10 cellular contexts compared by ENCODE assay signal in the genomic region with DNA sequence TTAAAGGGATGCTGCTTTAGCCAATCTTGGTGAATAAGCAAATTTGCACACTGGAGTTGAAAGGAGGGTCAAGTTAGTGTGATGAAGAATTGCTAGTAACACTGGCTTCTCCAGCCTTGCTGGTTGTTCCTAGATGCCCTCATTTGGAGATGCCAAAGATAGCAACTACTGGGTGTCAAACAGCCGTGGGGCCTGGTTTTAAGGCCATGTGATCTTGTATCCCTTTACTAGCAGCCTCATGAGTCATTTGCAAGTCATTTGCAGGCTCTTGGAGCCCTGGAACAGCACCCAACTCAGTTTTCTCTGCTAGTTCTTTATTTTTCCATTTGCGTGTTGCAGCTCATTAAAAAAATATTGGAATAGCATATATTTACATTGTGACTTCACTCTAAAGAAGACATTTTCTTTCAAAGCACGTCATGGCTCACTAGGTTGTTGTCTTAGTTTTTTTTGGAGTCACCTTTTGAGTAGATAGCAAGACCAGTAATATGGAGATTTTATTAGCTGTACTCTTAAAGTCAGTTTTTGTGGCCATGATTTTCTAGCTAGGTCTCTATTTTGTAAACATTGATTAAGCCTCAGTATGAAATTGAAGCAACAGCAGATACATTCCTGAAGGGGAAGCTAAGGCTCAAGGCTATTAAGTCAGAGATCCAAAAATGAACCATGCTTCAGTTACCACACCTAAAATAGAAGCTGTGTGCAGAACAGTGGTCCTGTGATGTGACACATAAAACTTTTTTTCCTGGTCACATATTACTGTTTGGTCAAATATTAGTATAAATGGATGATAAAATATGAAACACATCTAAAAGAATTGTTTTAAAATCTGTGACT. TPM values are rescaled to one million over a fixed set of nuclear protein-coding genes. Genes with fewer than 3 reads are reported as not detected.
DNase-seq lines count a peak whose midpoint lies in the region; ATAC-seq lines count a peak whose summit lies in the region.
"Had no signal": no experiment of that assay in that cellular context is flagged by ENCODE, and none has a peak within 500 bp of the region (broad histone marks: within the 10 kb centered on the region; RNA-seq: fewer than 3 reads in every experiment).

No MANE protein-coding gene starts in this region.

- peaks cover 0 to 5% of the 10 kb centered on the region in 2 donors for H3K36me3 ChIP-seq in muscle layer of duodenum (ENCODE audit: control insufficient read depth in 1 of 2, insufficient read depth in 2 of 2, low read length in 2 of 2)

- H3K4me3 ChIP-seq in muscle layer of duodenum (ENCODE audit: low read depth in 1 of 2, low read length in 2 of 2): no peak overlapping the region

- ATAC-seq in GM21447 (IDR thresholded peaks at IDR 0.05; ENCODE audit: unreplicated experiment) (no peak), HG03342 (IDR thresholded peaks at IDR 0.05; ENCODE audit: unreplicated experiment) (no peak), GM21717 (IDR thresholded peaks at IDR 0.05; ENCODE audit: unreplicated experiment) (no peak), GM18870 (IDR thresholded peaks at IDR 0.05; ENCODE audit: unreplicated experiment) (no peak)

- DNase-seq in AG08395 (ENCODE audit: low spot score) (peak; percentile 86), MV-4-11 (lab: John Stamatoyannopoulos, UW) (peak; percentile 35), dermis blood vessel endothelial cell (peak; percentile 28)
- DNase-seq: COR-L47, WERI-Rb-1 had no signal

- no peaks in the 10 kb centered on the region for H3K27me3 ChIP-seq in muscle layer of duodenum (ENCODE audit: low read depth, low read length)

- peaks cover 0 to 9% of the 10 kb centered on the region in 2 donors for H3K4me1 ChIP-seq in muscle layer of duodenum (ENCODE audit: control insufficient read depth in 1 of 2, insufficient read depth in 2 of 2, low read length in 2 of 2)

- peak overlapping the region; percentile 67 for H3K27ac ChIP-seq in muscle layer of duodenum (ENCODE audit: low read length)
- H3K27ac ChIP-seq: WERI-Rb-1 had no signal

- H3K9me3 ChIP-seq in muscle layer of duodenum (ENCODE audit: control insufficient read depth in 1 of 2, low read length in 2 of 2): no peaks in the 10 kb centered on the region

RNA-seq across cellular contexts. Expression of gene LSMEM1, which starts 1.3 kb away (rescaled TPM):
- 0.17 and 1.3 TPM in 2 replicates for total RNA-seq in dermis blood vessel endothelial cell

RNA-seq across cellular contexts. Expression of gene IFRD1, which starts 31.8 kb away (rescaled TPM):
- total RNA-seq in dermis blood vessel endothelial cell: 34.1 and 55.5 TPM in 2 replicates

Comparison
In these comparisons a context has a peak if more than half of its experiments do, and no peak if none do; other contexts are left out.
1. DNase-seq: peak in every context shown above with its lines; median percentile 86 in AG08395; 35 in MV-4-11; 28 in dermis blood vessel endothelial cell.